Comparison of ENCODE assay signal across 15 cellular contexts in genomic region chr7:46024263-46024916, GRCh38.
"Had no signal": no experiment of that assay in that cellular context is flagged by ENCODE, and none has a peak within 500 bp of the region (broad histone marks: within the 10 kb centered on the region; RNA-seq: fewer than 3 reads in every experiment).

No MANE protein-coding gene starts in this region.

- H3K36me3 ChIP-seq: tibial artery had no signal

- H3K4me1 ChIP-seq: tibial artery had no signal

- H3K27me3 ChIP-seq: tibial artery had no signal

- ATAC-seq: activated CD8-positive, alpha-beta memory T cell treated with anti-CD3 and anti-CD28 coated beads, Interleukin-2, amount 10 ng/mL, durations not matched to agents 7 days and 5 days; activated naive CD4-positive, alpha-beta T cell treated with anti-CD3 and anti-CD28 coated beads, Interleukin-2, amount 50 U/mL, for 72 hours; left colon; stimulated activated effector memory CD8-positive, alpha-beta T cell treated with anti-CD3 and anti-CD28 coated beads, Interleukin-12 subunit alpha, Interleukin-12 subunit beta, amount 100 ng/mL, for 72 hours had no signal

- DNase-seq: activated CD4-positive, alpha-beta T cell treated with anti-CD3 and anti-CD28 coated beads, Interleukin-2, amount 50 U/mL, for 4 hours; activated CD4-positive, CD25-positive, alpha-beta regulatory T cell treated with anti-CD3 and anti-CD28 coated beads, Interleukin-2, amount 50 U/mL, for 72 hours; activated CD8-positive, alpha-beta memory T cell treated with anti-CD3 and anti-CD28 coated beads, Interleukin-2, amount 10 ng/mL, durations not matched to agents 7 days and 5 days; activated effector memory CD4-positive, alpha-beta T cell treated with anti-CD3 and anti-CD28 coated beads, Interleukin-2, amount 50 U/mL, for 16 hours; activated T-cell treated with anti-CD3 and anti-CD28 coated beads, Interleukin-2, amount 50 U/mL, for 24 hours; amygdala; cerebellar nuclear complex; dermis blood vessel endothelial cell; immature natural killer cell; left colon; nephron progenitor cell; T-helper 9 cell; tibial artery had no signal

- H3K27ac ChIP-seq: tibial artery had no signal

- H3K9me3 ChIP-seq: tibial artery had no signal

- H3K4me3 ChIP-seq: tibial artery had no signal
